Comparison of ENCODE assay signal across 8 cellular contexts in genomic region chr11:66345316-66345649, GRCh38. TPM values are rescaled to one million over a fixed set of nuclear protein-coding genes. Genes with fewer than 3 reads are reported as not detected.
DNase-seq lines count a peak whose midpoint lies in the region; ATAC-seq and TF ChIP-seq lines count a peak whose summit lies in the region.

No MANE protein-coding gene starts in this region.

- H3K9ac ChIP-seq in stomach smooth muscle (ENCODE audit: low read length in 2 of 2) = peak overlapping the region; percentile 86 to 96

- no peaks in the 10 kb centered on the region for H3K9me3 Mint-ChIP-seq in activated CD4-positive, alpha-beta T cell treated with anti-CD3 and anti-CD28 coated beads, Interleukin-2, amount 10 ng/mL, durations not matched to agents 7 days and 5 days

- H3K9me3 ChIP-seq in right atrium auricular region (no peaks in the 10 kb centered on the region), stomach smooth muscle (ENCODE audit: control insufficient read depth in 2 of 2, low read length in 2 of 2) (no peaks in the 10 kb centered on the region)

- H3K4me1 Mint-ChIP-seq in activated CD4-positive, alpha-beta T cell treated with anti-CD3 and anti-CD28 coated beads, Interleukin-2, amount 10 ng/mL, durations not matched to agents 7 days and 5 days = peaks cover 51% of the 10 kb centered on the region

- no peak for TF ChIP-seq CTCF in right atrium auricular region (IDR thresholded peaks at IDR 0.05)

- peak overlapping the region; percentile 62 to 81 for H3K4me3 ChIP-seq in right atrium auricular region
- H3K4me3 ChIP-seq in stomach smooth muscle (ENCODE audit: low read length in 2 of 2) = peak overlapping the region; percentile 78 to 98

- H3K27ac ChIP-seq in right atrium auricular region (peak overlapping the region; percentile 60 to 66), stomach smooth muscle (ENCODE audit: low read length) (peak overlapping the region; percentile 76)

- H3K4me3 Mint-ChIP-seq in activated CD4-positive, alpha-beta T cell treated with anti-CD3 and anti-CD28 coated beads, Interleukin-2, amount 10 ng/mL, durations not matched to agents 7 days and 5 days = peak overlapping the region; percentile 97

- POLR2A ChIA-PET in activated CD4-positive, alpha-beta T cell treated with anti-CD3 and anti-CD28 coated beads, Interleukin-2, amount 10 ng/mL, durations not matched to agents 7 days and 5 days (lab: Charles Lee) = no interaction called here

- peak; percentile 9 for ATAC-seq in SK-N-SH treated with all-trans-retinoic acid at 6 μM for 48 hours

- peak overlapping the region; percentile 94 for H3K27ac Mint-ChIP-seq in activated CD4-positive, alpha-beta T cell treated with anti-CD3 and anti-CD28 coated beads, Interleukin-2, amount 10 ng/mL, durations not matched to agents 7 days and 5 days

- H3K27me3 Mint-ChIP-seq in activated CD4-positive, alpha-beta T cell treated with anti-CD3 and anti-CD28 coated beads, Interleukin-2, amount 10 ng/mL, durations not matched to agents 7 days and 5 days = peaks cover 4% of the 10 kb centered on the region

- peaks cover 18% of the 10 kb centered on the region for H3K36me3 Mint-ChIP-seq in activated CD4-positive, alpha-beta T cell treated with anti-CD3 and anti-CD28 coated beads, Interleukin-2, amount 10 ng/mL, durations not matched to agents 7 days and 5 days (ENCODE audit: low read depth)

- H3K4me1 ChIP-seq in right atrium auricular region (peaks cover 0 to 39% of the 10 kb centered on the region in 2 donors), stomach smooth muscle (ENCODE audit: control insufficient read depth, insufficient read depth, low read length) (peaks cover 46% of the 10 kb centered on the region)

- no peak for DNase-seq in activated CD4-positive, alpha-beta T cell treated with anti-CD3 and anti-CD28 coated beads, Interleukin-2, amount 10 ng/mL, durations not matched to agents 7 days and 5 days
- no peak for DNase-seq in activated CD4-positive, alpha-beta T cell treated with anti-CD3 and anti-CD28 coated beads for 48 hours
- DNase-seq in right atrium auricular region (ENCODE audit: low spot score) = no peak
- DNase-seq in central memory CD4-positive, alpha-beta T cell = no peak
- DNase-seq in mucosa of gallbladder (ENCODE audit: low spot score) = no peak
- no peak for DNase-seq in NCI-H82 treated with DMSO at 0.1 percent for 48 hours (lab: John Stamatoyannopoulos, UW; ENCODE audit: unreplicated experiment)

- H3K27me3 ChIP-seq in right atrium auricular region (no peaks in the 10 kb centered on the region), stomach smooth muscle (ENCODE audit: control insufficient read depth in 1 of 2, insufficient read depth in 2 of 2, low read length in 2 of 2) (no peaks in the 10 kb centered on the region)

- CTCF ChIA-PET in activated CD4-positive, alpha-beta T cell treated with anti-CD3 and anti-CD28 coated beads, Interleukin-2, amount 10 ng/mL, durations not matched to agents 7 days and 5 days (lab: Charles Lee) = interaction anchor here (0.6 to 2.3 kb wide), 7 partner anchors 10 to 1862 kb away, joined by 3 to 10 read pairs (median 5); partner anchors contain the start of gene RIN1

- H3K36me3 ChIP-seq in right atrium auricular region (peaks cover 15% of the 10 kb centered on the region), stomach smooth muscle (ENCODE audit: control insufficient read depth in 2 of 2, insufficient read depth in 2 of 2, low read length in 2 of 2) (peaks cover 22 to 23% of the 10 kb centered on the region in 2 donors)

TF ChIP-seq in SK-N-SH treated with all-trans-retinoic acid at 6 μM for 48 hours, 23 proteins besides CTCF, POLR2A, EP300 and RAD21:
- TF ChIP-seq GLIS3 (CRISPR knock-in tag; IDR thresholded peaks at IDR 0.05) = no peak
- TF ChIP-seq ESRRG (CRISPR knock-in tag; IDR thresholded peaks at IDR 0.05) = no peak
- TF ChIP-seq ARNTL (CRISPR knock-in tag; IDR thresholded peaks at IDR 0.05; ENCODE audit: borderline replicate concordance, low read depth) = no peak
- no peak for TF ChIP-seq PPARA (CRISPR knock-in tag; IDR thresholded peaks at IDR 0.05; ENCODE audit: borderline replicate concordance)
- no peak for TF ChIP-seq TSHZ2 (CRISPR knock-in tag; IDR thresholded peaks at IDR 0.05)
- TF ChIP-seq CSDC2 (CRISPR knock-in tag; IDR thresholded peaks at IDR 0.05) = no peak
- TF ChIP-seq ZFP3 (CRISPR knock-in tag; IDR thresholded peaks at IDR 0.05) = no peak
- TF ChIP-seq CSRNP3 (CRISPR knock-in tag; IDR thresholded peaks at IDR 0.05) = no peak
- TF ChIP-seq SNAI2 (CRISPR knock-in tag; IDR thresholded peaks at IDR 0.05) = no peak
- no peak for TF ChIP-seq POU6F1 (CRISPR knock-in tag; IDR thresholded peaks at IDR 0.05; ENCODE audit: borderline replicate concordance, low read depth)
- no peak for TF ChIP-seq ZNF70 (CRISPR knock-in tag; IDR thresholded peaks at IDR 0.05)
- TF ChIP-seq ZC3H10 (CRISPR knock-in tag; IDR thresholded peaks at IDR 0.05) = no peak
- TF ChIP-seq RARB (CRISPR knock-in tag; IDR thresholded peaks at IDR 0.05) = no peak
TF ChIP-seq in SK-N-SH treated with all-trans-retinoic acid at 6 μM for 48 hours: peak in this region for 0.

RNA-seq across cellular contexts. Expression of gene BRMS1, which starts 0.4 kb away (rescaled TPM):
- 10 to 100 TPM; 47.4 to 48.0 TPM for total RNA-seq in activated CD4-positive, alpha-beta T cell treated with anti-CD3 and anti-CD28 coated beads, Interleukin-2, amount 10 ng/mL, durations not matched to agents 7 days and 5 days
- 10 to 100 TPM; 19.2 to 33.3 TPM for total RNA-seq in right atrium auricular region
- 32.2 TPM for total RNA-seq in mucosa of gallbladder

RNA-seq across cellular contexts. Expression of gene B4GAT1, which starts 2.1 kb away (rescaled TPM):
- 1 to 10 TPM; 8.5 to 9.4 TPM for total RNA-seq in activated CD4-positive, alpha-beta T cell treated with anti-CD3 and anti-CD28 coated beads, Interleukin-2, amount 10 ng/mL, durations not matched to agents 7 days and 5 days
- total RNA-seq in right atrium auricular region (10 to 100 TPM; 61.1 to 64.3 TPM), mucosa of gallbladder (43.8 TPM)

RNA-seq across cellular contexts. Expression of gene RIN1, which starts 9.0 kb away (rescaled TPM):
- 1 to 10 TPM; 1.1 to 1.6 TPM for total RNA-seq in activated CD4-positive, alpha-beta T cell treated with anti-CD3 and anti-CD28 coated beads, Interleukin-2, amount 10 ng/mL, durations not matched to agents 7 days and 5 days
- total RNA-seq in right atrium auricular region (1 to 10 TPM; 1.0 to 5.9 TPM), mucosa of gallbladder (16.0 TPM)

RNA-seq across cellular contexts. Expression of gene SLC29A2, which starts 26.3 kb away (rescaled TPM):
- total RNA-seq in activated CD4-positive, alpha-beta T cell treated with anti-CD3 and anti-CD28 coated beads, Interleukin-2, amount 10 ng/mL, durations not matched to agents 7 days and 5 days = 1 to 10 TPM; 8.3 to 8.9 TPM
- total RNA-seq in right atrium auricular region (10 to 100 TPM; 16.9 to 19.9 TPM), mucosa of gallbladder (19.0 TPM)

RNA-seq across cellular contexts. Expression of gene CD248, which starts 28.4 kb away (rescaled TPM):
- 1 to 10 TPM; 2.4 to 2.5 TPM for total RNA-seq in activated CD4-positive, alpha-beta T cell treated with anti-CD3 and anti-CD28 coated beads, Interleukin-2, amount 10 ng/mL, durations not matched to agents 7 days and 5 days
- total RNA-seq in right atrium auricular region (10 to 100 TPM in 1 of 2 donors, 1 to 10 TPM in 1; 7.6 to 10.7 TPM), mucosa of gallbladder (34.7 TPM)
